ENCODE assay signal across 8 cellular contexts in genomic region chr1:26787706-26788514, GRCh38. TPM values are rescaled to one million over a fixed set of nuclear protein-coding genes. Genes with fewer than 3 reads are reported as not detected.
A peak's percentile ranks its signal among the peaks of the same experiment; 100 is the strongest.
DNase-seq lines count a peak whose midpoint lies in the region; ATAC-seq and TF ChIP-seq lines count a peak whose summit lies in the region.

Gene PIGV (plus strand): TSS chr1:26787950. CDS start chr1:26790816, 2,866 bp downstream.

- peak within 1 kb of the TSS; percentile 100 for H3K27ac ChIP-seq in cingulate gyrus (ENCODE audit: low read depth, low read length)

- DNase-seq in Ammon's horn (ENCODE audit: low spot score) (peak; percentile 91), NCI-H524 (lab: John Stamatoyannopoulos, UW) (peak; percentile 79 to 83), left lobe of liver (ENCODE audit: low spot score) (peak; percentile 89)
- DNase-seq in activated CD4-positive, alpha-beta T cell treated with anti-CD3 and anti-CD28 coated beads for 4 hours, result peak; percentile 86 to 88
- peak; percentile 81 for DNase-seq in stimulated activated CD4-positive, alpha-beta T cell treated with anti-CD3 and anti-CD28 coated beads, Interleukin-2, amount 100 ng/mL, for 4 hours (ENCODE audit: low read depth)

- ATAC-seq in HG03378 (IDR thresholded peaks at IDR 0.05; ENCODE audit: unreplicated experiment) (peak; percentile 41), left lobe of liver (peak; percentile 75)

- TF ChIP-seq POLR2A in GM19099 (IDR thresholded peaks at IDR 0.05; ENCODE audit: extremely low read depth, insufficient read length, low read depth), result peak; percentile 79

RNA-seq across cellular contexts. Expression of gene PIGV, which starts in this region (rescaled TPM):
- total RNA-seq in left lobe of liver, result 30.8 TPM

Comparison
In these comparisons a context has a peak if more than half of its experiments do, and no peak if none do; other contexts are left out.
1. Peak in every context shown above with its lines: DNase-seq, ATAC-seq and H3K27ac ChIP-seq.